In genomic region chr7:157903715-157904114, GRCh38 we compare ENCODE assay signal across 16 cellular contexts.
"Had no signal": no experiment of that assay in that cellular context is flagged by ENCODE, and none has a peak within 500 bp of the region (broad histone marks: within the 10 kb centered on the region; RNA-seq: fewer than 3 reads in every experiment).

No MANE protein-coding gene starts in this region.

- H3K4me3 Mint-ChIP-seq: activated naive CD4-positive, alpha-beta T cell treated with anti-CD3 and anti-CD28 coated beads, Interleukin-2, amount 50 U/mL, for 24 hours; activated T-helper 17 cell treated with anti-CD3 and anti-CD28 coated beads, Interleukin-2, amount 50 U/mL, for 72 hours; mesothelial cell of epicardium; naive B cell; WTC11 had no signal

- H3K4me2 ChIP-seq: SK-N-SH had no signal

- H3K36me3 ChIP-seq: brain microvascular endothelial cell, esophagus squamous epithelium, heart left ventricle had no signal

- H3K27me3 ChIP-seq: brain microvascular endothelial cell, esophagus squamous epithelium, heart left ventricle, testis had no signal

- H3K4me3 ChIP-seq: esophagus squamous epithelium, heart left ventricle, psoas muscle, testis had no signal

- H3K27ac ChIP-seq: brain microvascular endothelial cell, esophagus squamous epithelium, heart left ventricle, psoas muscle, testis had no signal

- H3K9ac ChIP-seq: SK-N-SH had no signal

- ATAC-seq: activated T-helper 17 cell treated with anti-CD3 and anti-CD28 coated beads, Interleukin-2, amount 50 U/mL, for 72 hours; heart left ventricle; psoas muscle; stimulated activated naive CD8-positive, alpha-beta T cell treated with anti-CD3 and anti-CD28 coated beads, Interleukin-15, Interleukin-2, amounts not matched to agents 100 U/mL and 50 U/mL, for 24 hours; WTC11 had no signal

- H3K27me3 Mint-ChIP-seq: activated naive CD4-positive, alpha-beta T cell treated with anti-CD3 and anti-CD28 coated beads, Interleukin-2, amount 50 U/mL, for 24 hours; activated T-helper 17 cell treated with anti-CD3 and anti-CD28 coated beads, Interleukin-2, amount 50 U/mL, for 72 hours had no signal

- H3K36me3 Mint-ChIP-seq: activated naive CD4-positive, alpha-beta T cell treated with anti-CD3 and anti-CD28 coated beads, Interleukin-2, amount 50 U/mL, for 24 hours; mesothelial cell of epicardium; naive B cell had no signal

- H3K9me3 Mint-ChIP-seq: activated naive CD4-positive, alpha-beta T cell treated with anti-CD3 and anti-CD28 coated beads, Interleukin-2, amount 50 U/mL, for 24 hours; activated T-helper 17 cell treated with anti-CD3 and anti-CD28 coated beads, Interleukin-2, amount 50 U/mL, for 72 hours; mesothelial cell of epicardium had no signal

- DNase-seq: activated CD4-positive, alpha-beta T cell treated with anti-CD3 and anti-CD28 coated beads for 48 hours; activated T-cell treated with anti-CD3 and anti-CD28 coated beads for 4 hours; brain microvascular endothelial cell; esophagus squamous epithelium; foreskin fibroblast; heart left ventricle; naive B cell; psoas muscle; SK-N-SH; stimulated activated CD4-positive, alpha-beta T cell treated with anti-CD3 and anti-CD28 coated beads, Interleukin-2, amount 100 ng/mL, for 48 hours; stimulated activated naive CD8-positive, alpha-beta T cell treated with anti-CD3 and anti-CD28 coated beads, Interleukin-15, Interleukin-2, amounts not matched to agents 100 U/mL and 50 U/mL, for 24 hours; testis had no signal

- H3K9me3 ChIP-seq: esophagus squamous epithelium, heart left ventricle, psoas muscle, testis had no signal

- H3K27ac Mint-ChIP-seq: activated naive CD4-positive, alpha-beta T cell treated with anti-CD3 and anti-CD28 coated beads, Interleukin-2, amount 50 U/mL, for 24 hours; activated T-helper 17 cell treated with anti-CD3 and anti-CD28 coated beads, Interleukin-2, amount 50 U/mL, for 72 hours; mesothelial cell of epicardium; naive B cell; WTC11 had no signal

- H3K4me1 ChIP-seq: psoas muscle, testis had no signal

- H3K4me1 Mint-ChIP-seq: activated naive CD4-positive, alpha-beta T cell treated with anti-CD3 and anti-CD28 coated beads, Interleukin-2, amount 50 U/mL, for 24 hours; activated T-helper 17 cell treated with anti-CD3 and anti-CD28 coated beads, Interleukin-2, amount 50 U/mL, for 72 hours; mesothelial cell of epicardium; naive B cell had no signal

- H3K9me2 ChIP-seq: SK-N-SH had no signal
